Comparison of ENCODE assay signal across 16 cellular contexts in genomic region chr2:136448986-136449780, GRCh38.
DNase-seq lines count a peak whose midpoint lies in the region; ATAC-seq and TF ChIP-seq lines count a peak whose summit lies in the region.
"Had no signal": no experiment of that assay in that cellular context is flagged by ENCODE, and none has a peak within 500 bp of the region (broad histone marks: within the 10 kb centered on the region; RNA-seq: fewer than 3 reads in every experiment).

No MANE protein-coding gene starts in this region.

- H3K9ac ChIP-seq in mesendoderm (ENCODE audit: low read length): no peak overlapping the region
- H3K9ac ChIP-seq: BLaER1, GM23248 had no signal

- peak overlapping the region; percentile 28 for H3K56ac ChIP-seq in mesendoderm (ENCODE audit: low read length)

- no peaks in the 10 kb centered on the region for H3K4me1 Mint-ChIP-seq in activated CD4-positive, alpha-beta T cell treated with anti-CD3 and anti-CD28 coated beads, Interleukin-2, amount 10 ng/mL, durations not matched to agents 24 days and 14 days
- H3K4me1 Mint-ChIP-seq: CD14-positive monocyte; CD8-positive, alpha-beta memory T cell had no signal

- H3K4me3 Mint-ChIP-seq in activated CD4-positive, alpha-beta T cell treated with anti-CD3 and anti-CD28 coated beads, Interleukin-2, amount 10 ng/mL, durations not matched to agents 24 days and 14 days: no peak overlapping the region
- H3K4me3 Mint-ChIP-seq: CD14-positive monocyte; CD4-positive, alpha-beta T cell; CD8-positive, alpha-beta memory T cell had no signal

- peak overlapping the region; percentile 94 for H2BK120ac ChIP-seq in mesendoderm (ENCODE audit: low read depth, low read length)

- H3K27me3 ChIP-seq in BE2C (no peaks in the 10 kb centered on the region), mesendoderm (ENCODE audit: insufficient read depth, low read length, poor library complexity) (no peaks in the 10 kb centered on the region)
- H3K27me3 ChIP-seq: BLaER1 had no signal

- H4K5ac ChIP-seq in mesendoderm (ENCODE audit: low read length): no peak overlapping the region

- H3K79me1 ChIP-seq in mesendoderm (ENCODE audit: low read length): no peaks in the 10 kb centered on the region

- BruUV-seq in OCI-LY7 (replicated peaks; lab: Mats Ljungman, UMichigan): no TSS peak

- H3K23ac ChIP-seq in mesendoderm (ENCODE audit: low read length): no peak overlapping the region

- no peak overlapping the region for H3K4me3 ChIP-seq in BE2C (ENCODE audit: low read depth, low read length)
- no peak overlapping the region for H3K4me3 ChIP-seq in OCI-LY7 (ENCODE audit: low read depth, low read length, poor library complexity, severe bottlenecking)
- no peak overlapping the region for H3K4me3 ChIP-seq in mesendoderm (ENCODE audit: low read length)
- H3K4me3 ChIP-seq: BLaER1, GM23248 had no signal

- no CpG with 5 or more reads among the region's 7 CpGs for WGBS in mesendoderm (ENCODE audit: extremely low coverage, insufficient coverage, low lambda C conversion rate)

- intact Hi-C loops in OCI-LY7 (cut with micrococcal nuclease; ENCODE audit: unreplicated experiment): no loop called here
- intact Hi-C loops in activated CD4-positive, alpha-beta T cell treated with anti-CD3 and anti-CD28 coated beads, Interleukin-2, amount 10 ng/mL, durations not matched to agents 24 days and 14 days (cut with micrococcal nuclease): no loop called here

- H3K36me3 ChIP-seq in BE2C (no peaks in the 10 kb centered on the region), OCI-LY7 (ENCODE audit: insufficient read depth, low read length) (no peaks in the 10 kb centered on the region), mesendoderm (ENCODE audit: control insufficient read depth, insufficient read depth, low read length) (no peaks in the 10 kb centered on the region)
- H3K36me3 ChIP-seq: BLaER1 had no signal

- no peaks in the 10 kb centered on the region for H3K36me3 Mint-ChIP-seq in activated CD4-positive, alpha-beta T cell treated with anti-CD3 and anti-CD28 coated beads, Interleukin-2, amount 10 ng/mL, durations not matched to agents 24 days and 14 days (ENCODE audit: low read depth)
- H3K36me3 Mint-ChIP-seq: CD14-positive monocyte; CD8-positive, alpha-beta memory T cell had no signal

- peaks cover 20% of the 10 kb centered on the region for H3K27me3 Mint-ChIP-seq in activated CD4-positive, alpha-beta T cell treated with anti-CD3 and anti-CD28 coated beads, Interleukin-2, amount 10 ng/mL, durations not matched to agents 24 days and 14 days

- H3K27ac ChIP-seq in OCI-LY7 (ENCODE audit: low read depth, low read length, poor library complexity, severe bottlenecking) (no peak overlapping the region), mesendoderm (ENCODE audit: low read depth, low read length) (peak overlapping the region; percentile 43)
- H3K27ac ChIP-seq: BLaER1, GM23248 had no signal

- peak; percentile 54 for DNase-seq in BE2C
- peak; percentile 3 for DNase-seq in Daoy (ENCODE audit: low read depth)
- no peak for DNase-seq in OCI-LY7 (ENCODE audit: low spot score)
- DNase-seq in mesendoderm: peak; percentile 71
- no peak for DNase-seq in T-helper 9 cell
- DNase-seq in C1 segment of cervical spinal cord (lab: John Stamatoyannopoulos, UW): no peak
- DNase-seq in activated CD4-positive, alpha-beta T cell treated with anti-CD3 and anti-CD28 coated beads, Interleukin-2, amount 10 ng/mL, durations not matched to agents 24 days and 14 days: no peak
- DNase-seq: CD4-positive, alpha-beta T cell; CD8-positive, alpha-beta memory T cell; GF-D8; GM23248; H7; HCEC 1CT had no signal

- no peaks in the 10 kb centered on the region for H3K9me2 ChIP-seq in OCI-LY7 (ENCODE audit: insufficient read depth, low read length)

- H3K79me2 ChIP-seq in OCI-LY7 (ENCODE audit: insufficient read depth, low read depth, low read length) (no peaks in the 10 kb centered on the region), mesendoderm (ENCODE audit: control insufficient read depth, insufficient read depth, low read length) (no peaks in the 10 kb centered on the region)

- TF ChIP-seq CTCF in BE2C (IDR thresholded peaks at IDR 0.05; ENCODE audit: low read depth, low read length) (no peak), OCI-LY7 (conservative IDR thresholded peaks at IDR 0.05; ENCODE audit: low read length) (no peak)

- H2AK5ac ChIP-seq in mesendoderm (ENCODE audit: low read length): no peak overlapping the region

- ATAC-seq in GM18909 (IDR thresholded peaks at IDR 0.05; ENCODE audit: poor library complexity, unreplicated experiment): no peak

- H3K4ac ChIP-seq in mesendoderm (ENCODE audit: low read depth, low read length): no peak overlapping the region

- H3K27ac Mint-ChIP-seq in activated CD4-positive, alpha-beta T cell treated with anti-CD3 and anti-CD28 coated beads, Interleukin-2, amount 10 ng/mL, durations not matched to agents 24 days and 14 days: no peak overlapping the region
- H3K27ac Mint-ChIP-seq: CD4-positive, alpha-beta T cell; CD8-positive, alpha-beta memory T cell had no signal

- H2BK5ac ChIP-seq in mesendoderm (ENCODE audit: low read length): peak overlapping the region; percentile 43

- POLR2A ChIA-PET in OCI-LY7 (lab: Charles Lee): interaction anchor here (1.6 kb wide), 1 partner anchor 10 kb away, joined by 3 read pairs; no protein-coding TSS in a partner anchor

- H3K9me3 ChIP-seq in BE2C (no peaks in the 10 kb centered on the region), OCI-LY7 (ENCODE audit: low read length) (no peaks in the 10 kb centered on the region)
- H3K9me3 ChIP-seq: BLaER1 had no signal

- H3K4me2 ChIP-seq in OCI-LY7 (ENCODE audit: low read length) (peak overlapping the region; percentile 28; the same call in 1 of the 2 replicates), mesendoderm (ENCODE audit: low read length) (no peak overlapping the region)

- H3K9me3 Mint-ChIP-seq in activated CD4-positive, alpha-beta T cell treated with anti-CD3 and anti-CD28 coated beads, Interleukin-2, amount 10 ng/mL, durations not matched to agents 24 days and 14 days: no peaks in the 10 kb centered on the region
- H3K9me3 Mint-ChIP-seq: CD4-positive, alpha-beta T cell; CD8-positive, alpha-beta memory T cell had no signal

- no peak overlapping the region for H3K18ac ChIP-seq in mesendoderm (ENCODE audit: low read length)

- no peak overlapping the region for H2AFZ ChIP-seq in OCI-LY7 (ENCODE audit: low read length)
- H2AFZ ChIP-seq: GM23248 had no signal

- H4K20me1 ChIP-seq in OCI-LY7 (ENCODE audit: insufficient read depth, low read length): no peaks in the 10 kb centered on the region
- H4K20me1 ChIP-seq: BLaER1 had no signal

- no peak overlapping the region for H2BK15ac ChIP-seq in mesendoderm (replicated peaks; ENCODE audit: low read depth)

- CTCF ChIA-PET in OCI-LY7 (lab: Charles Lee; ENCODE audit: unreplicated experiment): no interaction called here

- H4K8ac ChIP-seq in mesendoderm (ENCODE audit: low read depth, low read length): no peak overlapping the region

- H3K4me1 ChIP-seq in BE2C (no peaks in the 10 kb centered on the region; the same call in 1 of the 2 replicates), OCI-LY7 (ENCODE audit: insufficient read depth, low read length, poor library complexity, severe bottlenecking) (peaks cover 13% of the 10 kb centered on the region), mesendoderm (ENCODE audit: control insufficient read depth, low read depth, low read length) (peaks cover 7% of the 10 kb centered on the region)

Comparison
In these comparisons a context has a peak if more than half of its experiments do, and no peak if none do; other contexts are left out.
1. DNase-seq: peak in BE2C (single experiment), Daoy (single experiment) and mesendoderm (single experiment); none in OCI-LY7 (single experiment), T-helper 9 cell (single experiment), C1 segment of cervical spinal cord (0 of 14) and activated CD4-positive, alpha-beta T cell treated with anti-CD3 and anti-CD28 coated beads, Interleukin-2, amount 10 ng/mL, durations not matched to agents 24 days and 14 days (single experiment).